Comparison of ENCODE assay signal across 24 cellular contexts in genomic region chr4:96739101-96739500, GRCh38.
"Had no signal": no experiment of that assay in that cellular context is flagged by ENCODE, and none has a peak within 500 bp of the region (broad histone marks: within the 10 kb centered on the region; RNA-seq: fewer than 3 reads in every experiment).

No MANE protein-coding gene starts in this region.

- DNase-seq: colonic mucosa; cortex of kidney; effector CD8-positive, alpha-beta T cell; effector memory CD8-positive, alpha-beta T cell; endodermal cell; erythroblast; esophagus squamous epithelium; foreskin fibroblast; foreskin melanocyte; gastrocnemius medialis; glutamatergic neuron; head of caudate nucleus; heart right ventricle; hippocampal formation; immature natural killer cell; left cardiac atrium; left lung; left ventricle myocardium superior; lower lobe of right lung; mesenchymal stem cell; mucosa of descending colon; naive B cell had no signal

- H3K27me3 ChIP-seq: colonic mucosa, esophagus squamous epithelium, gastrocnemius medialis, heart right ventricle, left lung had no signal

- H3K36me3 ChIP-seq: colonic mucosa, esophagus squamous epithelium, gastrocnemius medialis, heart right ventricle, left lung, lower lobe of right lung had no signal

- H3K27ac ChIP-seq: colonic mucosa, epithelial cell of prostate, esophagus squamous epithelium, gastrocnemius medialis, heart right ventricle, left lung, lower lobe of right lung had no signal

- H3K9me3 ChIP-seq: colonic mucosa, gastrocnemius medialis, lower lobe of right lung had no signal

- H3K4me1 ChIP-seq: colonic mucosa, esophagus squamous epithelium, gastrocnemius medialis, heart right ventricle, left lung, lower lobe of right lung had no signal

- ATAC-seq: effector memory CD8-positive, alpha-beta T cell; esophagus mucosa; gastrocnemius medialis; heart right ventricle; left cardiac atrium; left lung; left ventricle myocardium superior; lower lobe of right lung; mucosa of descending colon had no signal

- H3K4me3 ChIP-seq: colonic mucosa, esophagus squamous epithelium, gastrocnemius medialis, heart right ventricle, left lung, lower lobe of right lung, mucosa of descending colon had no signal
